Comparison of ENCODE assay signal across 1 cellular context in genomic region chr9:137113385-137114159, GRCh38.
A peak's percentile ranks its signal among the peaks of the same experiment; 100 is the strongest.
TF ChIP-seq lines count a peak whose summit lies in the region.

No MANE protein-coding gene starts in this region.

TF ChIP-seq in H1, 55 proteins besides CTCF, POLR2A, EP300 and RAD21:
- TF ChIP-seq ZNF274 (IDR thresholded peaks at IDR 0.05; ENCODE audit: borderline replicate concordance, extremely low read depth, low read length), result no peak
- TF ChIP-seq KDM5A (IDR thresholded peaks at IDR 0.05; ENCODE audit: low read length), result no peak
- TF ChIP-seq TBP (IDR thresholded peaks at IDR 0.05; ENCODE audit: low read depth, low read length), result no peak
- no peak for TF ChIP-seq KDM1A (IDR thresholded peaks at IDR 0.05; ENCODE audit: borderline replicate concordance, low read length)
- no peak for TF ChIP-seq PHF8 (conservative IDR thresholded peaks at IDR 0.05; ENCODE audit: low read depth, low read length)
- TF ChIP-seq E2F6 (IDR thresholded peaks at IDR 0.05), result no peak
- no peak for TF ChIP-seq POU5F1 (IDR thresholded peaks at IDR 0.05; ENCODE audit: low read depth, low read length)
- no peak for TF ChIP-seq SP4 (IDR thresholded peaks at IDR 0.05; ENCODE audit: low read length)
- peak; percentile 74; the same call in 1 of the 2 replicates for TF ChIP-seq GABPA (IDR thresholded peaks at IDR 0.05; ENCODE audit: borderline replicate concordance, insufficient read depth, low read length)
TF ChIP-seq in H1: peak in this region for 1.
